8 cellular contexts compared by ENCODE assay signal in the genomic region with DNA sequence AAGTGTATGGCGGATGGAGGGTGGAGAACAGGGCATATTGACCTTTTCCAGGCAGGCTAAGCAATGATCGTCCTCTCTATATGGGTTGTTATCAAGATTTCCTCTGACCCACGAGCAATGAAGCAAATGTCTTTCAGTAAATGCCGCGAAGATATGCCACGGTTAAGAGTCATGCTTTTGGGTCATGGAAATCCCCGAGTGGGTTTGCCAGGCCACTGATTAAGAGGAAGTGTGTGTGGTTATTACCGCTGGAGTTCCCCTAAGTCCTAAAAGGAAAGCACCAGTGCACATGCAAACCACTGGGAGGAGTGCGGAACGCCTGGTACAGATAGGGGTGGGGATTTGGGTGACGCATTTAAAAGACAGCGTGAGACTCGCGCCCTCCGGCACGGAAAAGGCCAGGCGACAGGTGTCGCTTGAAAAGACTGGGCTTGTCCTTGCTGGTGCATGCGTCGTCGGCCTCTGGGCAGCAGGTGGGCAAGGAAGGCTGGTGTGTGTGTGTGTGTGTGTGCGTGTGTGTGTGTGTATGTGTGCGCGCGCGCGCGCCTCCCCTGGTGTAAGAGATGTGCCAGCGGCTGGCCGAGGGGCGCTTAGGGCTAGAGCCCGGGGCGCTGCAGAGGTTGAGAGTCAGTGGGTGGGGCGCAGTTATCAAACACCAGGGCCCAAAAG. TPM values are rescaled to one million over a fixed set of nuclear protein-coding genes. Genes with fewer than 3 reads are reported as not detected.
DNase-seq lines count a peak whose midpoint lies in the region; ATAC-seq, FAIRE-seq and TF ChIP-seq lines count a peak whose summit lies in the region.

A gene (plus strand): TSS at position 386 of the 669 bp plus-strand sequence. CDS start 7,026 bp downstream, outside the sequence.

- H3K9ac ChIP-seq in kidney (ENCODE audit: low read length in 2 of 2), result peak within 1 kb of the TSS; percentile 35 to 73

- H3K27me3 Mint-ChIP-seq in WTC11 (ENCODE audit: low read depth), result peaks cover 18% of the 10 kb centered on the region

- CTCF ChIA-PET in A549 (lab: Yijun Ruan, JAX), result interaction anchor here (1.1 to 2.9 kb wide), 6 partner anchors 11 to 28 kb away, joined by 3 to 15 read pairs (median 6); no protein-coding TSS in a partner anchor
- CTCF ChIA-PET in WTC11 (lab: Charles Lee), result interaction anchor here (2.3 kb wide), 1 partner anchor 24 kb away, joined by 5 read pairs; no protein-coding TSS in a partner anchor

- H3K27ac Mint-ChIP-seq in WTC11, result no peak within 1 kb of the TSS

- H3K9me3 Mint-ChIP-seq in WTC11, result no peaks in the 10 kb centered on the region

- H3K4me3 Mint-ChIP-seq in WTC11, result peak within 1 kb of the TSS; percentile 82

- no peaks in the 10 kb centered on the region for H3K36me3 Mint-ChIP-seq in WTC11

- H3K27ac ChIP-seq in A549 (peak within 1 kb of the TSS; percentile 80 to 91), kidney (ENCODE audit: low read depth in 2 of 2, low read length in 2 of 2) (peak within 1 kb of the TSS; percentile 65 to 71)

- no peaks in the 10 kb centered on the region for H3K36me3 ChIP-seq in kidney (ENCODE audit: control insufficient read depth in 1 of 2, insufficient read depth in 2 of 2, low read length in 2 of 2)

- FAIRE-seq in A549 (lab: Jason Lieb, UNC) (no peak), kidney (lab: Jason Lieb, UNC) (no peak)

- H3K4me3 ChIP-seq in A549, result peak within 1 kb of the TSS; percentile 52
- peak within 1 kb of the TSS; percentile 51 to 60 for H3K4me3 ChIP-seq in cardiac fibroblast (replicated peaks in 1 of 2; ENCODE audit: low read depth in 2 of 2, low read length in 2 of 2)
- H3K4me3 ChIP-seq in kidney (ENCODE audit: low read length in 2 of 2), result peak within 1 kb of the TSS; percentile 85 to 87

- no peak for TF ChIP-seq RAD21 in A549 (conservative IDR thresholded peaks at IDR 0.05 in 1 of 2, IDR thresholded peaks at IDR 0.05 in 1 of 2)

- TF ChIP-seq CTCF in A549 (IDR thresholded peaks at IDR 0.05) (0 out of 3 replicates have a peak, but pooled peaks have one; percentile 3), WTC11 (IDR thresholded peaks at IDR 0.05) (no peak), cardiac fibroblast (IDR thresholded peaks at IDR 0.05; ENCODE audit: low read depth, low read length) (peak; percentile 25), kidney (IDR thresholded peaks at IDR 0.05; ENCODE audit: borderline replicate concordance, extremely low read depth, insufficient read depth) (peak; percentile 3)

- peak within 1 kb of the TSS; percentile 96 for H3K4me2 ChIP-seq in A549

- DNase-seq in A549 (ENCODE audit: low read depth in 1 of 2, low spot score in 1 of 2) (peak; percentile 72 to 97), NCI-H2171 (lab: John Stamatoyannopoulos, UW) (peak; percentile 30), WTC11 (ENCODE audit: low spot score) (peak; percentile 64), cardiac fibroblast (ENCODE audit: low read depth in 2 of 2) (peak; percentile 83 to 97), kidney (peak; percentile 95)
- peak; percentile 93 for DNase-seq in stimulated activated CD4-positive, alpha-beta T cell treated with anti-CD3 and anti-CD28 coated beads, Interleukin-15, amount 100 ng/mL, for 24 hours

- TF ChIP-seq EP300 in A549 (IDR thresholded peaks at IDR 0.05), result peak in 1 of 2 experiments; percentile 65; a peak in 1 of 5 replicates

- 2% methylated on average over 14 of the region's 34 CpGs for WGBS in A549 (ENCODE audit: missing lambda C conversion rate)

- peak; percentile 59 for TF ChIP-seq POLR2A in A549 (IDR thresholded peaks at IDR 0.05; ENCODE audit: low read length)

- H3K4me1 Mint-ChIP-seq in WTC11, result peaks cover 7% of the 10 kb centered on the region; the same call in 1 of the 2 replicates

- POLR2A ChIA-PET in A549 (lab: Yijun Ruan, JAX), result no interaction called here
- POLR2A ChIA-PET in WTC11 (lab: Charles Lee), result no interaction called here

- intact Hi-C loops in kidney (cut with DNase I), result no loop called here

- H3K4me1 ChIP-seq in A549 (peaks cover 68% of the 10 kb centered on the region), kidney (ENCODE audit: control insufficient read depth in 1 of 2, insufficient read depth in 1 of 2, low read depth in 1 of 2, low read length in 2 of 2) (peaks cover 0 to 2% of the 10 kb centered on the region in 2 donors)

- ATAC-seq in A549, result peak; percentile 91 to 94
- ATAC-seq in GM18858 (IDR thresholded peaks at IDR 0.05; ENCODE audit: unreplicated experiment), result peak; percentile 81
- peak; percentile 80 for ATAC-seq in HG03095 (IDR thresholded peaks at IDR 0.05; ENCODE audit: unreplicated experiment)
- ATAC-seq in WTC11, result peak; percentile 92

- H3K9me3 ChIP-seq in A549 (no peaks in the 10 kb centered on the region), kidney (ENCODE audit: control insufficient read depth in 1 of 2, low read length in 2 of 2) (no peaks in the 10 kb centered on the region)

TF ChIP-seq in A549, 52 proteins besides CTCF, POLR2A, EP300 and RAD21 (continues in another document):
- TF ChIP-seq, protein P1, sequence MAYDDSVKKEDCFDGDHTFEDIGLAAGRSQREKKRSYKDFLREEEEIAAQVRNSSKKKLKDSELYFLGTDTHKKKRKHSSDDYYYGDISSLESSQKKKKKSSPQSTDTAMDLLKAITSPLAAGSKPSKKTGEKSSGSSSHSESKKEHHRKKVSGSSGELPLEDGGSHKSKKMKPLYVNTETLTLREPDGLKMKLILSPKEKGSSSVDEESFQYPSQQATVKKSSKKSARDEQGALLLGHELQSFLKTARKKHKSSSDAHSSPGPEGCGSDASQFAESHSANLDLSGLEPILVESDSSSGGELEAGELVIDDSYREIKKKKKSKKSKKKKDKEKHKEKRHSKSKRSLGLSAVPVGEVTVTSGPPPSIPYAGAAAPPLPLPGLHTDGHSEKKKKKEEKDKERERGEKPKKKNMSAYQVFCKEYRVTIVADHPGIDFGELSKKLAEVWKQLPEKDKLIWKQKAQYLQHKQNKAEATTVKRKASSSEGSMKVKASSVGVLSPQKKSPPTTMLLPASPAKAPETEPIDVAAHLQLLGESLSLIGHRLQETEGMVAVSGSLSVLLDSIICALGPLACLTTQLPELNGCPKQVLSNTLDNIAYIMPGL (CRISPR knock-in tag; IDR thresholded peaks at IDR 0.05; ENCODE audit: borderline replicate concordance), result no peak
- TF ChIP-seq CHD4 (IDR thresholded peaks at IDR 0.05; ENCODE audit: borderline replicate concordance) (no peak), EHF (CRISPR knock-in tag; IDR thresholded peaks at IDR 0.05) (no peak), RCOR1 (IDR thresholded peaks at IDR 0.05; ENCODE audit: low read depth, low read length) (no peak)
- TF ChIP-seq, protein P2, sequence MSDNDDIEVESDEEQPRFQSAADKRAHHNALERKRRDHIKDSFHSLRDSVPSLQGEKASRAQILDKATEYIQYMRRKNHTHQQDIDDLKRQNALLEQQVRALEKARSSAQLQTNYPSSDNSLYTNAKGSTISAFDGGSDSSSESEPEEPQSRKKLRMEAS (IDR thresholded peaks at IDR 0.05), result peak; percentile 86
- TF ChIP-seq, protein P3, sequence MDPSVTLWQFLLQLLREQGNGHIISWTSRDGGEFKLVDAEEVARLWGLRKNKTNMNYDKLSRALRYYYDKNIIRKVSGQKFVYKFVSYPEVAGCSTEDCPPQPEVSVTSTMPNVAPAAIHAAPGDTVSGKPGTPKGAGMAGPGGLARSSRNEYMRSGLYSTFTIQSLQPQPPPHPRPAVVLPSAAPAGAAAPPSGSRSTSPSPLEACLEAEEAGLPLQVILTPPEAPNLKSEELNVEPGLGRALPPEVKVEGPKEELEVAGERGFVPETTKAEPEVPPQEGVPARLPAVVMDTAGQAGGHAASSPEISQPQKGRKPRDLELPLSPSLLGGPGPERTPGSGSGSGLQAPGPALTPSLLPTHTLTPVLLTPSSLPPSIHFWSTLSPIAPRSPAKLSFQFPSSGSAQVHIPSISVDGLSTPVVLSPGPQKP (IDR thresholded peaks at IDR 0.05; ENCODE audit: low read depth, low read length), result no peak

TF ChIP-seq in WTC11, 78 proteins besides CTCF, POLR2A, EP300 and RAD21:
- TF ChIP-seq FOXP1 (CRISPR knock-in tag; IDR thresholded peaks at IDR 0.05; ENCODE audit: borderline replicate concordance) (peak; percentile 79; the same call in 1 of the 2 replicates), SMAD3 (CRISPR knock-in tag; IDR thresholded peaks at IDR 0.05; ENCODE audit: borderline replicate concordance) (0 out of 2 replicates have a peak, but pooled peaks have one; percentile 43), GABPB1 (CRISPR knock-in tag; IDR thresholded peaks at IDR 0.05) (0 out of 2 replicates have a peak, but pooled peaks have one; percentile 40), FOXK1 (CRISPR knock-in tag; IDR thresholded peaks at IDR 0.05) (0 out of 2 replicates have a peak, but pooled peaks have one; percentile 16), NR1H2 (CRISPR knock-in tag; IDR thresholded peaks at IDR 0.05) (no peak), CBFB (CRISPR knock-in tag; IDR thresholded peaks at IDR 0.05; ENCODE audit: low read depth) (no peak)
- TF ChIP-seq, protein P4, sequence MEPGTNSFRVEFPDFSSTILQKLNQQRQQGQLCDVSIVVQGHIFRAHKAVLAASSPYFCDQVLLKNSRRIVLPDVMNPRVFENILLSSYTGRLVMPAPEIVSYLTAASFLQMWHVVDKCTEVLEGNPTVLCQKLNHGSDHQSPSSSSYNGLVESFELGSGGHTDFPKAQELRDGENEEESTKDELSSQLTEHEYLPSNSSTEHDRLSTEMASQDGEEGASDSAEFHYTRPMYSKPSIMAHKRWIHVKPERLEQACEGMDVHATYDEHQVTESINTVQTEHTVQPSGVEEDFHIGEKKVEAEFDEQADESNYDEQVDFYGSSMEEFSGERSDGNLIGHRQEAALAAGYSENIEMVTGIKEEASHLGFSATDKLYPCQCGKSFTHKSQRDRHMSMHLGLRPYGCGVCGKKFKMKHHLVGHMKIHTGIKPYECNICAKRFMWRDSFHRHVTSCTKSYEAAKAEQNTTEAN (CRISPR knock-in tag; IDR thresholded peaks at IDR 0.05), result peak; percentile 59; the same call in 1 of the 2 replicates
- TF ChIP-seq, protein P2 (CRISPR knock-in tag; IDR thresholded peaks at IDR 0.05), result peak; percentile 71; the same call in 1 of the 2 replicates

RNA-seq across cellular contexts. Expression of the gene that starts here (rescaled TPM):
- polyA plus RNA-seq in A549 (2011; rRNA removed) (13.8 and 17.5 TPM in 2 replicates), A549 (2017; fragmentation: RNase III; extraction: RNeasy Plus Mini Kit Qiagen cat#74134 plus additional on column Dnase treatment) (10.6 to 27.4 TPM (median 11.3 TPM) in 3 replicates), kidney (ENCODE audit: insufficient read depth, low read depth, low replicate concordance) (3.9 TPM)
- 3.4 and 4.0 TPM in 2 replicates for polyA plus RNA-seq in A549 (2012; cell fraction: cytosol; rRNA removed)
- 1.6 and 3.2 TPM in 2 replicates for polyA plus RNA-seq in A549 (2012; cell fraction: nucleus; rRNA removed)
- polyA minus RNA-seq in A549 (2011; rRNA and poly(A)+ RNA removed), result 6.3 and 6.6 TPM in 2 replicates
- total RNA-seq in WTC11 (2021) (0.33 to 0.50 TPM (median 0.39 TPM) in 3 replicates), kidney (110 TPM)

Comparison
In these comparisons a context has a peak if more than half of its experiments do, and no peak if none do; other contexts are left out.
1. Peak in every context shown above with its lines: DNase-seq, ATAC-seq, H3K4me3 ChIP-seq and H3K27ac ChIP-seq.
2. RNA of the gene that starts here (total RNA-seq): 110 TPM in kidney (single experiment); 0.33 to 0.50 TPM in WTC11; every median in the first group is over 10 times any median in the second.
3. Peak in DNase-seq and ATAC-seq in WTC11; RNA of the gene not detected or under 1 TPM.
4. DNase-seq: peak in every context shown above with its lines; median percentile 95 in kidney; 93 in stimulated activated CD4-positive, alpha-beta T cell treated with anti-CD3 and anti-CD28 coated beads, Interleukin-15, amount 100 ng/mL, for 24 hours; 90 in cardiac fibroblast; 84 in A549; 64 in WTC11; 30 in NCI-H2171.